2 cellular contexts compared by ENCODE assay signal in genomic region chr2:43226558-43226954, GRCh38.
A peak's percentile ranks its signal among the peaks of the same experiment; 100 is the strongest.
TF ChIP-seq lines count a peak whose summit lies in the region.

TSS of gene ZFP36L2 (minus strand) at chr2:43226606. CDS start at chr2:43226315, 291 bp downstream.

TF ChIP-seq in IMR-90, 13 proteins besides CTCF, POLR2A, EP300 and RAD21:
- TF ChIP-seq BHLHE40 (IDR thresholded peaks at IDR 0.05; ENCODE audit: low read depth, low read length) (peak; percentile 5; the same call in 1 of the 2 replicates), USF2 (IDR thresholded peaks at IDR 0.05; ENCODE audit: low read depth, low read length) (no peak), MAZ (IDR thresholded peaks at IDR 0.05; ENCODE audit: borderline replicate concordance, low read depth, low read length) (peak; percentile 93)

TF ChIP-seq in endothelial cell of umbilical vein, 7 proteins besides CTCF, POLR2A, EP300 and RAD21:
- TF ChIP-seq FOS (IDR thresholded peaks at IDR 0.05; ENCODE audit: borderline replicate concordance, insufficient read depth, low read length): no peak
- TF ChIP-seq POLR2AphosphoS5 (IDR thresholded peaks at IDR 0.05; ENCODE audit: insufficient read depth, low read depth, low read length): peak; percentile 99
- no peak for TF ChIP-seq JUN (IDR thresholded peaks at IDR 0.05; ENCODE audit: borderline replicate concordance, insufficient read depth, insufficient read length, low read depth)
- no peak for TF ChIP-seq MYC (IDR thresholded peaks at IDR 0.05; ENCODE audit: low read depth, low read length)
- no peak for TF ChIP-seq GATA2 (IDR thresholded peaks at IDR 0.05; ENCODE audit: insufficient read depth, insufficient read length, low read depth, low read length)
- TF ChIP-seq MAX (IDR thresholded peaks at IDR 0.05; ENCODE audit: insufficient read depth, insufficient read length): no peak
- no peak for TF ChIP-seq EZH2 (IDR thresholded peaks at IDR 0.05; ENCODE audit: borderline replicate concordance, low read depth, low read length, severe bottlenecking)
